In genomic region chr10:31961264-31961663, GRCh38 we compare ENCODE assay signal across 10 cellular contexts. TPM values are rescaled to one million over a fixed set of nuclear protein-coding genes. Genes with fewer than 3 reads are reported as not detected.
DNase-seq lines count a peak whose midpoint lies in the region; ATAC-seq and TF ChIP-seq lines count a peak whose summit lies in the region.
"Had no signal": no experiment of that assay in that cellular context is flagged by ENCODE, and none has a peak within 500 bp of the region (broad histone marks: within the 10 kb centered on the region; RNA-seq: fewer than 3 reads in every experiment).

No MANE protein-coding gene starts in this region.

- H3K4me1 Mint-ChIP-seq in CD14-positive monocyte = peaks cover 76% of the 10 kb centered on the region
- peaks cover 20% of the 10 kb centered on the region for H3K4me1 Mint-ChIP-seq in activated T-cell treated with anti-CD3 and anti-CD28 coated beads, Interleukin-2, amount 50 U/mL, for 24 hours (ENCODE audit: low read depth)

- H3K9me3 Mint-ChIP-seq in CD14-positive monocyte = peaks cover 0 to 2% (median 0%) of the 10 kb centered on the region in 7 donors
- peaks cover under 1% of the 10 kb centered on the region for H3K9me3 Mint-ChIP-seq in activated T-cell treated with anti-CD3 and anti-CD28 coated beads, Interleukin-2, amount 50 U/mL, for 24 hours

- H3K27me3 Mint-ChIP-seq in CD14-positive monocyte (ENCODE audit: low read depth in 3 of 3) = peaks cover 0 to 3% (median 1%) of the 10 kb centered on the region in 3 donors
- H3K27me3 Mint-ChIP-seq in activated T-cell treated with anti-CD3 and anti-CD28 coated beads, Interleukin-2, amount 50 U/mL, for 24 hours = no peaks in the 10 kb centered on the region

- peak overlapping the region; percentile 54 to 62 for H3K4me3 Mint-ChIP-seq in CD14-positive monocyte
- no peak overlapping the region for H3K4me3 Mint-ChIP-seq in activated T-cell treated with anti-CD3 and anti-CD28 coated beads, Interleukin-2, amount 50 U/mL, for 24 hours

- no peak for ATAC-seq in upper lobe of right lung
- ATAC-seq: Right ventricle myocardium inferior had no signal

- H3K4me3 ChIP-seq in HFF-Myc (replicated peaks; ENCODE audit: low read depth, low read length) (0 out of 2 replicates have a peak overlapping the region, but pooled peaks have one; percentile 1), colonic mucosa (no peak overlapping the region), upper lobe of right lung (no peak overlapping the region)
- H3K4me3 ChIP-seq: vagina had no signal

- no peak overlapping the region for H3K9ac ChIP-seq in colonic mucosa (ENCODE audit: low read depth in 2 of 2, low read length in 2 of 2)

- DNase-seq in CD14-positive monocyte (ENCODE audit: low spot score) (no peak), HFF-Myc (ENCODE audit: extremely low read depth, low read depth) (no peak), NCI-H345 (lab: John Stamatoyannopoulos, UW) (peak; percentile 69), colonic mucosa (peak; percentile 47), upper lobe of right lung (no peak), NCI-H1048 (lab: John Stamatoyannopoulos, UW) (no peak), activated T-cell treated with anti-CD3 and anti-CD28 coated beads for 4 hours (no peak)
- DNase-seq in activated T-cell treated with anti-CD3 and anti-CD28 coated beads, Interleukin-2, amount 50 U/mL, for 24 hours = no peak

- no peak for TF ChIP-seq CTCF in CD14-positive monocyte (IDR thresholded peaks at IDR 0.05)
- TF ChIP-seq CTCF in HFF-Myc (IDR thresholded peaks at IDR 0.05; ENCODE audit: low read depth, low read length, missing control alignments) = no peak
- TF ChIP-seq CTCF in colonic mucosa (IDR thresholded peaks at IDR 0.05) = no peak
- no peak for TF ChIP-seq CTCF in upper lobe of right lung (IDR thresholded peaks at IDR 0.05)

- H3K27ac Mint-ChIP-seq in CD14-positive monocyte = peak overlapping the region; percentile 19 to 85 (median 73)
- no peak overlapping the region for H3K27ac Mint-ChIP-seq in activated T-cell treated with anti-CD3 and anti-CD28 coated beads, Interleukin-2, amount 50 U/mL, for 24 hours

- H3K27me3 ChIP-seq in colonic mucosa = no peaks in the 10 kb centered on the region
- H3K27me3 ChIP-seq in upper lobe of right lung = no peaks in the 10 kb centered on the region
- H3K27me3 ChIP-seq: vagina had no signal

- intact Hi-C loops in CD14-positive monocyte (cut with micrococcal nuclease) = loop anchor here in 1 of 2 donors (5.0 kb wide), 1 partner anchor 34 kb away; the partner anchor contains the start of gene ARHGAP12
- intact Hi-C loops in colonic mucosa (cut with DNase I) = no loop called here
- intact Hi-C loops in upper lobe of right lung (cut with DNase I) = no loop called here

- H3K9me3 ChIP-seq in colonic mucosa = no peaks in the 10 kb centered on the region
- H3K9me3 ChIP-seq in upper lobe of right lung = no peaks in the 10 kb centered on the region
- H3K9me3 ChIP-seq: vagina had no signal

- H3K4me1 ChIP-seq in colonic mucosa (peaks cover 5% of the 10 kb centered on the region), upper lobe of right lung (peaks cover 20% of the 10 kb centered on the region)

- H3K27ac ChIP-seq in colonic mucosa = no peak overlapping the region
- H3K27ac ChIP-seq in upper lobe of right lung = no peak overlapping the region
- H3K27ac ChIP-seq: vagina had no signal

- H3K36me3 Mint-ChIP-seq in CD14-positive monocyte = peaks cover under 1 to 2% of the 10 kb centered on the region in 2 donors
- peaks cover under 1% of the 10 kb centered on the region for H3K36me3 Mint-ChIP-seq in activated T-cell treated with anti-CD3 and anti-CD28 coated beads, Interleukin-2, amount 50 U/mL, for 24 hours (ENCODE audit: low read depth)

- no peaks in the 10 kb centered on the region for H3K36me3 ChIP-seq in colonic mucosa
- H3K36me3 ChIP-seq in upper lobe of right lung = no peaks in the 10 kb centered on the region
- H3K36me3 ChIP-seq: vagina had no signal

RNA-seq across cellular contexts. Expression of gene ARHGAP12, which starts 32.6 kb away (rescaled TPM):
- polyA plus RNA-seq in CD14-positive monocyte = 1 to 10 TPM; 3.2 to 4.7 TPM
- 10 to 100 TPM; 25.1 to 43.9 TPM for total RNA-seq in colonic mucosa
- 27.2 TPM for total RNA-seq in upper lobe of right lung

Comparison
In these comparisons a context has a peak if more than half of its experiments do, and no peak if none do; other contexts are left out.
1. DNase-seq: peak in NCI-H345 (single experiment) and colonic mucosa (single experiment); none in CD14-positive monocyte (single experiment), HFF-Myc (single experiment), upper lobe of right lung (single experiment), activated T-cell treated with anti-CD3 and anti-CD28 coated beads, Interleukin-2, amount 50 U/mL, for 24 hours (single experiment), NCI-H1048 (single experiment) and activated T-cell treated with anti-CD3 and anti-CD28 coated beads for 4 hours (single experiment).